In the genomic region with DNA sequence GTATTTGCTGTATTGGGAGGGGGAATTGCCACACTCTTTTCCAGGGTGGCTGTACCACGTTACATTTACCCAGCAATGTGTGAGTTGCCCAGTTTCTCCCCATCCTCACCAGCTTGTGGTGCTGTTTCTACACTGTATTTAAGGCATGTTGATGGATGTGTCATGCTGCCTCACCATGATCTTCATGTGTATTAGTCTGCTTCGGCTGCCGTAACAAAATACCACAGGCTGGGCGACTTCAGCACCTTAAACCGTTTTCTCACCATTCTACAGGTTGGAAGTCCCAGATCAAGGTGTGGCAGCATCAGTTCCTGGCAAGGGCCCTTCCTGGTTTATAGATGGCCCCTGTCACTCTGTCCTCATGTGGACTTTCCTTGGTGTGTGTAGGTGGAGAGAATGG, we compare ENCODE assay signal across 24 cellular contexts.
DNase-seq lines count a peak whose midpoint lies in the region; ATAC-seq, FAIRE-seq and TF ChIP-seq lines count a peak whose summit lies in the region.
"Had no signal": no experiment of that assay in that cellular context is flagged by ENCODE, and none has a peak within 500 bp of the region (broad histone marks: within the 10 kb centered on the region; RNA-seq: fewer than 3 reads in every experiment).

No MANE protein-coding gene starts in this region.

- no peaks in the 10 kb centered on the region for H3K36me3 ChIP-seq in WERI-Rb-1
- H3K36me3 ChIP-seq in effector memory CD4-positive, alpha-beta T cell (ENCODE audit: control insufficient read depth, insufficient read depth, low read length), result no peaks in the 10 kb centered on the region
- H3K36me3 ChIP-seq: BLaER1 had no signal

- FAIRE-seq in urothelium cell line (lab: Jason Lieb, UNC), result peak; percentile 74
- FAIRE-seq in GM12892 (lab: Jason Lieb, UNC), result no peak
- FAIRE-seq: A204.1, GM12878, GM18507, H1 had no signal

- DNase-seq in cardiac septum (ENCODE audit: low spot score) (peak; percentile 29), right cardiac atrium (no peak), WERI-Rb-1 (no peak), mesenteric fat pad (ENCODE audit: low spot score) (peak; percentile 49), urothelium cell line (ENCODE audit: low spot score) (no peak), GM12892 (ENCODE audit: insufficient read length) (no peak), NCI-H526 treated with DMSO at 0.1 percent for 48 hours (lab: John Stamatoyannopoulos, UW) (no peak)
- DNase-seq in effector memory CD4-positive, alpha-beta T cell, result no peak
- DNase-seq: Caco-2; CD4-positive, CD25-positive, alpha-beta regulatory T cell; CD8-positive, alpha-beta T cell; DMS153; EL; GDM1; GM23248; H7; HCEC 1CT had no signal

- WGBS in right cardiac atrium, result 94% methylated on average over 5 of the region's 5 CpGs

- no peak for TF ChIP-seq POLR2A in GM12892 (IDR thresholded peaks at IDR 0.05; ENCODE audit: low read depth, low read length)

- intact Hi-C loops in cardiac septum (cut with DNase I) (no loop called here), right cardiac atrium (cut with DNase I) (no loop called here)

- no peaks in the 10 kb centered on the region for H3K4me1 ChIP-seq in right cardiac atrium (ENCODE audit: control insufficient read depth, insufficient read depth, low read length)
- H3K4me1 ChIP-seq in effector memory CD4-positive, alpha-beta T cell (ENCODE audit: control insufficient read depth, insufficient read depth, low read length, poor library complexity, severe bottlenecking), result no peaks in the 10 kb centered on the region
- H3K4me1 ChIP-seq: Caco-2 had no signal

- no peaks in the 10 kb centered on the region for H3K9me3 ChIP-seq in right cardiac atrium (ENCODE audit: control insufficient read depth, low read length)
- no peaks in the 10 kb centered on the region for H3K9me3 ChIP-seq in WERI-Rb-1 (ENCODE audit: severe bottlenecking)
- H3K9me3 ChIP-seq in effector memory CD4-positive, alpha-beta T cell (ENCODE audit: control insufficient read depth, low read length), result no peaks in the 10 kb centered on the region
- H3K9me3 ChIP-seq: BLaER1, Caco-2 had no signal

- H3K27me3 ChIP-seq in right cardiac atrium (ENCODE audit: control insufficient read depth, insufficient read depth), result no peaks in the 10 kb centered on the region
- no peaks in the 10 kb centered on the region for H3K27me3 ChIP-seq in WERI-Rb-1 (ENCODE audit: insufficient read depth, low read depth, severe bottlenecking)
- no peaks in the 10 kb centered on the region for H3K27me3 ChIP-seq in effector memory CD4-positive, alpha-beta T cell (replicated peaks; ENCODE audit: control insufficient read depth, insufficient read depth, low read length, poor library complexity, severe bottlenecking)
- H3K27me3 ChIP-seq: BLaER1 had no signal

- H3K27ac ChIP-seq in right cardiac atrium (ENCODE audit: low read length) (no peak overlapping the region), WERI-Rb-1 (no peak overlapping the region)
- H3K27ac ChIP-seq in effector memory CD4-positive, alpha-beta T cell (ENCODE audit: insufficient read depth, low read length, poor library complexity, severe bottlenecking), result no peak overlapping the region
- H3K27ac ChIP-seq: 22Rv1, BLaER1, C4-2B, GM23248 had no signal

- ATAC-seq in right cardiac atrium, result no peak
- ATAC-seq: CD8-positive, alpha-beta T cell; GM12878 had no signal

- no peak overlapping the region for H3K4me3 ChIP-seq in right cardiac atrium (ENCODE audit: low read length)
- H3K4me3 ChIP-seq in WERI-Rb-1 (ENCODE audit: low read depth, low read length), result no peak overlapping the region
- no peak overlapping the region for H3K4me3 ChIP-seq in effector memory CD4-positive, alpha-beta T cell (ENCODE audit: insufficient read depth, low read depth, low read length, poor library complexity, severe bottlenecking)
- H3K4me3 ChIP-seq: BLaER1, GM12878, GM23248 had no signal

- 0 out of 2 replicates have a peak, but pooled peaks have one; percentile 6 for TF ChIP-seq CTCF in WERI-Rb-1 (IDR thresholded peaks at IDR 0.05; ENCODE audit: low read depth, low read length)

Comparison
In these comparisons a context has a peak if more than half of its experiments do, and no peak if none do; other contexts are left out.
1. DNase-seq: peak in cardiac septum (single experiment) and mesenteric fat pad (single experiment); none in right cardiac atrium (0 of 3), WERI-Rb-1 (single experiment), urothelium cell line (single experiment), effector memory CD4-positive, alpha-beta T cell (0 of 3), GM12892 (single experiment) and NCI-H526 treated with DMSO at 0.1 percent for 48 hours (single experiment).